8 cellular contexts compared by ENCODE assay signal in the genomic region with DNA sequence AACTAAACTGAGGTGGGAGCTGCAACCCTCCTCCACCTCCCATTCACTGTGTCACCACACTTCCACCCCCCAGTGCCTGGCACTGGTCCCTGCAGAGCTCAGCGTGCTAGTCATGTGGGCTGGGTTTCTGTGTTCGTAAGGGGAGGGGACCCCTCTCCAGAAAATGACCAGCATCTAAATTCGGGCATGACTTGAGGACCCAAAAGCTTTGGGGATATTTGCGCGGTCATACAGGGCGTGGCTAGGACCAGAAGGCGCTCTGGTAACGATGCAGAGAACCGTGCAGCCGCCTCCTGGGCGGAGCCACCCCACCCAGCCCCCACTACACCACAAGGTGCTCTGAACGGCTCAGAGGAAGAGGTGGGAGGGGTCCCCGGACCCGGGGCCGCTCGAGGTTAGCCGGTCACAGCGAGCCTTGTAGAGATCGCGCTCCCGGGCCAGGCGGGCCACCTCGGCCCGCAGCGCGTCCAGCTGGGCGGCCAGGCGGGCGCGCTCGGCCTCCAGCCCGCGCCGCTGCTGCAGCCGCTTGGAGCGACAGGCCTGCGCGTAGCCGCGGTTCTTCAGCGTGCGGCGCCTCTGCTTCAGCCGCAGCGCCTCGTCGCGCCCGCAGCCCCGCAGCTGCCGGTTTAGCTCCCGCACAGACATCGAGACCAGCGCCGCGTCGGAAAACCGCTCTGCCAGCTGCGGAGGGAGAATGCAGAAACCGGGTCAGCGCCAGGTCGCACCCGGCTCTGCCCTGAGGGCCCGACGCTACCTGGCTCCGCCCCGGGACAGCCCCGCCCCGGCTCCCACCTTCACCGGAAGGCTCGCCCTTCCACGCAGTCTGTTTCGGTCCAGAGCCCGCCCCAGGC. TPM values are rescaled to one million over a fixed set of nuclear protein-coding genes. Genes with fewer than 3 reads are reported as not detected.
DNase-seq lines count a peak whose midpoint lies in the region; ATAC-seq and TF ChIP-seq lines count a peak whose summit lies in the region.

No MANE protein-coding gene starts in this region.

- peak; percentile 25 for DNase-seq in NCI-H82 treated with DMSO at 0.1 percent for 48 hours (lab: John Stamatoyannopoulos, UW; ENCODE audit: unreplicated experiment)
- peak; percentile 73 for DNase-seq in activated T-cell treated with anti-CD3 and anti-CD28 coated beads, Interleukin-2, amount 50 U/mL, for 1 hour
- DNase-seq in esophagus muscularis mucosa (ENCODE audit: extremely low spot score) = no peak
- peak; percentile 45 to 84 (median 66) for DNase-seq in naive thymus-derived CD8-positive, alpha-beta T cell
- peak; percentile 69 for DNase-seq in stimulated activated naive CD4-positive, alpha-beta T cell treated with Interleukin-2 at 50 U/mL for 16 hours (lab: John Stamatoyannopoulos, UW)

- H3K4me2 ChIP-seq in BLaER1 treated with 17β-estradiol and CSF1 and Interleukin-3, amounts not matched to agents 10 nM and 100 nM = peak overlapping the region; percentile 95 to 100 (median 98)

- peak overlapping the region; percentile 54 to 81 (median 73); a peak in 21 of 22 replicates for H3K9ac ChIP-seq in BLaER1 treated with 17β-estradiol and CSF1 and Interleukin-3, amounts not matched to agents 10 nM and 100 nM

- TF ChIP-seq POLR2A in esophagus muscularis mucosa (IDR thresholded peaks at IDR 0.05; ENCODE audit: low read depth) = no peak

- peaks cover 7 to 61% (median 43%) of the 10 kb centered on the region in 10 experiments; a peak in 19 of 20 replicates for H3K4me1 ChIP-seq in BLaER1 treated with 17β-estradiol and CSF1 and Interleukin-3, amounts not matched to agents 10 nM and 100 nM
- peaks cover 9 to 15% (median 14%) of the 10 kb centered on the region in 4 donors for H3K4me1 ChIP-seq in esophagus muscularis mucosa

- POLR2A ChIA-PET in naive thymus-derived CD8-positive, alpha-beta T cell (lab: Charles Lee) = interaction anchor here (0.6 to 4.0 kb wide), 31 partner anchors 9 to 986 kb away, joined by 3 to 50 read pairs (median 6); a partner anchor contains a TSS

- H3K27ac Mint-ChIP-seq in naive thymus-derived CD8-positive, alpha-beta T cell = peak overlapping the region; percentile 67 to 95 (median 90)

- 0% methylated on average over 10 of the region's 74 CpGs for WGBS in esophagus muscularis mucosa

- H3K4me3 Mint-ChIP-seq in naive thymus-derived CD8-positive, alpha-beta T cell = peak overlapping the region; percentile 84 to 94 (median 87)

- H3K4me3 ChIP-seq in BLaER1 treated with 17β-estradiol and CSF1 and Interleukin-3, amounts not matched to agents 10 nM and 100 nM = peak overlapping the region; percentile 64 to 79 (median 68)
- H3K4me3 ChIP-seq in esophagus muscularis mucosa = peak overlapping the region; percentile 61 to 70 (median 68)

- peaks cover 0 to 9% (median 0%) of the 10 kb centered on the region in 11 experiments; a peak in 2 of 22 replicates for H4K20me1 ChIP-seq in BLaER1 treated with 17β-estradiol and CSF1 and Interleukin-3, amounts not matched to agents 10 nM and 100 nM

- H3K36me3 ChIP-seq in BLaER1 treated with 17β-estradiol and CSF1 and Interleukin-3, amounts not matched to agents 10 nM and 100 nM = no peaks in the 10 kb centered on the region
- no peaks in the 10 kb centered on the region for H3K36me3 ChIP-seq in esophagus muscularis mucosa

- no peaks in the 10 kb centered on the region for H3K36me3 Mint-ChIP-seq in naive thymus-derived CD8-positive, alpha-beta T cell

- no peak for TF ChIP-seq EP300 in esophagus muscularis mucosa (IDR thresholded peaks at IDR 0.05)

- peak overlapping the region in 8 of 11 experiments; percentile 44 to 67 (median 62); a peak in 16 of 22 replicates for H3K27ac ChIP-seq in BLaER1 treated with 17β-estradiol and CSF1 and Interleukin-3, amounts not matched to agents 10 nM and 100 nM
- peak overlapping the region; percentile 49 to 71 (median 59) for H3K27ac ChIP-seq in esophagus muscularis mucosa (replicated peaks in 1 of 4)

- H3K27me3 ChIP-seq in BLaER1 treated with 17β-estradiol and CSF1 and Interleukin-3, amounts not matched to agents 10 nM and 100 nM = peaks cover 0 to 36% (median 13%) of the 10 kb centered on the region in 11 experiments; a peak in 12 of 22 replicates
- no peaks in the 10 kb centered on the region for H3K27me3 ChIP-seq in esophagus muscularis mucosa

- H3K9me3 Mint-ChIP-seq in naive thymus-derived CD8-positive, alpha-beta T cell = no peaks in the 10 kb centered on the region

- H3K9me3 ChIP-seq in BLaER1 treated with 17β-estradiol and CSF1 and Interleukin-3, amounts not matched to agents 10 nM and 100 nM (replicated peaks in 1 of 11) = no peaks in the 10 kb centered on the region
- no peaks in the 10 kb centered on the region for H3K9me3 ChIP-seq in esophagus muscularis mucosa

- no peak for TF ChIP-seq CTCF in esophagus muscularis mucosa (IDR thresholded peaks at IDR 0.05)

- peak; percentile 78 for ATAC-seq in GM19043 (IDR thresholded peaks at IDR 0.05; ENCODE audit: low read depth, unreplicated experiment)
- peak; percentile 84 for ATAC-seq in HG03196 (IDR thresholded peaks at IDR 0.05; ENCODE audit: unreplicated experiment)
- ATAC-seq in naive thymus-derived CD8-positive, alpha-beta T cell = peak; percentile 90

- intact Hi-C loops in esophagus muscularis mucosa (cut with DNase I) = no loop called here

- H3K4me1 Mint-ChIP-seq in naive thymus-derived CD8-positive, alpha-beta T cell = peaks cover 13 to 28% (median 22%) of the 10 kb centered on the region in 4 donors

- no peaks in the 10 kb centered on the region for H3K27me3 Mint-ChIP-seq in naive thymus-derived CD8-positive, alpha-beta T cell

RNA-seq across cellular contexts. Expression of a gene that starts 9.8 kb away (rescaled TPM):
- total RNA-seq in esophagus muscularis mucosa = under 1 TPM in 3 of 4 donors, not detected in 1; 0.26 to 0.34 (median 0.33) TPM
- not detected for total RNA-seq in naive thymus-derived CD8-positive, alpha-beta T cell
- not detected for polyA plus RNA-seq in naive thymus-derived CD8-positive, alpha-beta T cell

RNA-seq across cellular contexts. Expression of a gene that starts 13.0 kb away (rescaled TPM):
- total RNA-seq in esophagus muscularis mucosa = 10 to 100 TPM in 3 of 4 donors, 1 to 10 TPM in 1; 9.1 to 20.7 (median 12.5) TPM
- total RNA-seq in naive thymus-derived CD8-positive, alpha-beta T cell = 10 to 100 TPM; 16.5 to 17.4 TPM
- 10 to 100 TPM in 2 of 3 donors, 1 to 10 TPM in 1; 8.6 to 11.6 (median 11.3) TPM for polyA plus RNA-seq in naive thymus-derived CD8-positive, alpha-beta T cell

RNA-seq across cellular contexts. Expression of a gene that starts 29.3 kb away (rescaled TPM):
- under 1 TPM in 2 of 4 donors, not detected in 2; 0.17 to 0.29 TPM for total RNA-seq in esophagus muscularis mucosa
- total RNA-seq in naive thymus-derived CD8-positive, alpha-beta T cell = under 1 TPM in 1 of 2 experiments, not detected in 1; 0.16 TPM
- under 1 TPM in 1 of 3 donors, not detected in 2; 0.03 TPM for polyA plus RNA-seq in naive thymus-derived CD8-positive, alpha-beta T cell

RNA-seq across cellular contexts. Expression of a gene that starts 33.5 kb away (rescaled TPM):
- 10 to 100 TPM; 56.0 to 74.9 (median 66.8) TPM for total RNA-seq in esophagus muscularis mucosa
- total RNA-seq in naive thymus-derived CD8-positive, alpha-beta T cell = 10 to 100 TPM; 74.1 to 77.1 TPM
- 10 to 100 TPM; 68.0 to 83.8 (median 71.9) TPM for polyA plus RNA-seq in naive thymus-derived CD8-positive, alpha-beta T cell

RNA-seq across cellular contexts. Expression of a gene that starts 33.6 kb away (rescaled TPM):
- total RNA-seq in esophagus muscularis mucosa = 1 to 10 TPM; 1.8 to 3.3 (median 3.0) TPM
- 1 to 10 TPM; 2.7 to 3.4 TPM for total RNA-seq in naive thymus-derived CD8-positive, alpha-beta T cell
- 1 to 10 TPM; 3.0 to 3.5 (median 3.1) TPM for polyA plus RNA-seq in naive thymus-derived CD8-positive, alpha-beta T cell
